In the genomic region with DNA sequence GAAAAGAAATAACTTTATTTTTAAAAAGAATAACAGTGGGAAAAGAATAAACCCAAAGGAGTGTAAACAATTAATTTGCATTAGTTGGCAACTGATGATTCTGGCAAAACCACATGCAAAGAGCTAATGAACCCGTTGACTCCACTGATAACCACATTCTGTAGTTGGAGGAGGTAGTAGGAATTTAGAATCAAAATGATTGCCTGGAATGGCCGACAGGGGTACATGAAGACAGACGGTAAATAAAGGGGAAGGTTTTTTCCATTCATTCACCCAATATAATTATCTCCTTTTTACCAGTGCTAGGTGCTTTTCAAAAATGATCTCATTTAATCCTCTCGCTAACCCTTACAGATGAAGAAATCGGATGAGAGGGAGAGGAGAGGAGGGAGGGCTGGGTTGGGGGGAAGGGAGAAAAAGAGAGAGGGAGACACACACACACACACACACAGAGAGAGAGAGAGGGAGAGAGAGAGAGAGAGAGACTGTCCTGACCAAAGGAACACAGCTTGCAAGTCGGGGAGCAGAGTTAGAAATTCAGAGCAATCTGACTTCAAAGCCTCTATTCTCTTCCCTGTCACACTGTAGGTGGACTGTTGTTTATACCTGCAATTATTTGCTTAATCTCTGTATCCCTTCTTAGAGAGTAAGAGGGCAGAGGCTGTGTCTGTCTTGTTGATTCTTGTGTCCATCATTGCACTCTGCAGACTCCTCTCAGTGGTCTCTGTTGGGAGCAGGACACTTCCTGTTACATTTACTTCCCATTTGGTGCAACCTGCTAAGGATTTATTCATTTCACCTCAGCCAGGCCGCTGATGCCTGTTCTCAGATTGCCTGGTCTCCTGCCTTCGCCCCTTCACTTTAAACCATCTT, we compare ENCODE assay signal across 30 cellular contexts. TPM values are rescaled to one million over a fixed set of nuclear protein-coding genes. Genes with fewer than 3 reads are reported as not detected.
DNase-seq lines count a peak whose midpoint lies in the region; ATAC-seq, FAIRE-seq and TF ChIP-seq lines count a peak whose summit lies in the region.
"Had no signal": no experiment of that assay in that cellular context is flagged by ENCODE, and none has a peak within 500 bp of the region (broad histone marks: within the 10 kb centered on the region; RNA-seq: fewer than 3 reads in every experiment).

No MANE protein-coding gene starts in this region.

- no peak overlapping the region for H3K4me2 ChIP-seq in mesendoderm (ENCODE audit: low read length)

- H3K36me3 ChIP-seq in WERI-Rb-1 (no peaks in the 10 kb centered on the region), mesendoderm (ENCODE audit: control insufficient read depth, insufficient read depth, low read length) (no peaks in the 10 kb centered on the region)
- H3K36me3 ChIP-seq: heart right ventricle, Peyer's patch, tibial artery had no signal

- H3K23ac ChIP-seq in mesendoderm (ENCODE audit: low read length) = no peak overlapping the region

- no peak overlapping the region for H4K5ac ChIP-seq in mesendoderm (ENCODE audit: low read length)

- no peak for TF ChIP-seq CTCF in WERI-Rb-1 (IDR thresholded peaks at IDR 0.05; ENCODE audit: low read depth, low read length)

- H3K9me3 ChIP-seq in WERI-Rb-1 (ENCODE audit: severe bottlenecking) = no peaks in the 10 kb centered on the region
- H3K9me3 ChIP-seq: heart right ventricle, Peyer's patch, tibial artery had no signal

- no peak for FAIRE-seq in urothelium cell line (lab: Jason Lieb, UNC)
- FAIRE-seq: endometrium had no signal

- H2BK15ac ChIP-seq in mesendoderm (replicated peaks; ENCODE audit: low read depth) = no peak overlapping the region

- no peak overlapping the region for H3K18ac ChIP-seq in mesendoderm (ENCODE audit: low read length)

- H3K79me1 ChIP-seq in mesendoderm (ENCODE audit: low read length) = no peaks in the 10 kb centered on the region

- H3K56ac ChIP-seq in mesendoderm (ENCODE audit: low read length) = no peak overlapping the region

- H2BK120ac ChIP-seq in mesendoderm (ENCODE audit: low read depth, low read length) = no peak overlapping the region

- no peaks in the 10 kb centered on the region for H3K79me2 ChIP-seq in mesendoderm (ENCODE audit: control insufficient read depth, insufficient read depth, low read length)

- H3K27ac ChIP-seq in WERI-Rb-1 (peak overlapping the region; percentile 69), mesendoderm (ENCODE audit: low read depth, low read length) (no peak overlapping the region)
- H3K27ac ChIP-seq: heart right ventricle, Peyer's patch, tibial artery had no signal

- ATAC-seq in HG02884 (IDR thresholded peaks at IDR 0.05; ENCODE audit: unreplicated experiment) = no peak
- ATAC-seq in HG03565 (IDR thresholded peaks at IDR 0.05; ENCODE audit: unreplicated experiment) = no peak
- ATAC-seq: activated naive CD8-positive, alpha-beta T cell treated with anti-CD3 and anti-CD28 coated beads, Interleukin-2, amount 50 U/mL, for 24 hours; HCT116 had no signal

- no peaks in the 10 kb centered on the region for H3K4me1 ChIP-seq in mesendoderm (ENCODE audit: control insufficient read depth, low read depth, low read length)
- H3K4me1 ChIP-seq: Peyer's patch, tibial artery had no signal

- H3K4me3 ChIP-seq in WERI-Rb-1 (ENCODE audit: low read depth, low read length) (peak overlapping the region; percentile 21), mesendoderm (ENCODE audit: low read length) (no peak overlapping the region)
- H3K4me3 ChIP-seq: heart right ventricle, Peyer's patch, tibial artery had no signal

- no peak overlapping the region for H3K4ac ChIP-seq in mesendoderm (ENCODE audit: low read depth, low read length)

- peak; percentile 54 for DNase-seq in D341Med (ENCODE audit: low spot score)
- DNase-seq in KBM-7 = peak; percentile 40
- DNase-seq in WERI-Rb-1 = peak; percentile 61
- peak; percentile 42 for DNase-seq in mesendoderm
- DNase-seq in urothelium cell line (ENCODE audit: low spot score) = no peak
- DNase-seq: activated CD4-positive, alpha-beta memory T cell treated with anti-CD3 and anti-CD28 coated beads, Interleukin-2, amount 10 ng/mL, durations not matched to agents 7 days and 5 days; activated CD8-positive, alpha-beta memory T cell treated with anti-CD3 and anti-CD28 coated beads, Interleukin-2, amount 50 U/mL, for 4 hours; activated naive CD4-positive, alpha-beta T cell; activated naive CD8-positive, alpha-beta T cell treated with anti-CD3 and anti-CD28 coated beads, Interleukin-2, amount 50 U/mL, for 24 hours; cerebellar nuclear complex; COR-L47; DMS79 treated with DMSO at 0.1 percent for 48 hours; foreskin melanocyte; heart right ventricle; KG1; MM.1S; NCI-H1694 treated with DMSO at 0.1 percent for 48 hours; NCI-H2171 treated with DMSO at 0.1 percent for 48 hours; nucleus accumbens; Peyer's patch; SHP77 treated with DMSO at 0.1 percent for 48 hours; stimulated activated CD4-positive, alpha-beta T cell treated with anti-CD3 and anti-CD28 coated beads, Interleukin-4, amount 100 ng/mL, for 24 hours; T-helper 2 cell; tibial artery had no signal

- H2BK5ac ChIP-seq in mesendoderm (ENCODE audit: low read length) = no peak overlapping the region

- no peak overlapping the region for H3K9ac ChIP-seq in mesendoderm (ENCODE audit: low read length)

- no peak overlapping the region for H4K8ac ChIP-seq in mesendoderm (ENCODE audit: low read depth, low read length)

- no peak overlapping the region for H2AK5ac ChIP-seq in mesendoderm (ENCODE audit: low read length)

- H3K27me3 ChIP-seq in WERI-Rb-1 (ENCODE audit: insufficient read depth, low read depth, severe bottlenecking) (no peaks in the 10 kb centered on the region), mesendoderm (ENCODE audit: insufficient read depth, low read length, poor library complexity) (no peaks in the 10 kb centered on the region)
- H3K27me3 ChIP-seq: heart right ventricle, Peyer's patch had no signal

- WGBS in mesendoderm (ENCODE audit: extremely low coverage, insufficient coverage, low lambda C conversion rate) = no CpG with 5 or more reads among the region's 8 CpGs

- in situ Hi-C loops in KBM-7 (cut with MboI; ENCODE audit: low pct_unique_long_range_greater_than_20kb, low sequenced_read_pairs) = loop anchor here (25.0 kb wide), 1 partner anchor 395 kb away; a partner anchor contains a TSS

RNA-seq across cellular contexts. Expression of a gene that starts 18.7 kb away (rescaled TPM):
- 0.86 TPM for polyA plus RNA-seq in mesendoderm (2013, experiment 1 of 2)
- 1.0 TPM for polyA plus RNA-seq in mesendoderm (2013, experiment 2 of 2)
- polyA plus RNA-seq: AG04450, BJ had no signal

RNA-seq across cellular contexts. Expression of a gene that starts 19.2 kb away (rescaled TPM):
- 160 TPM for polyA plus RNA-seq in mesendoderm (2013, experiment 1 of 2)
- polyA plus RNA-seq in mesendoderm (2013, experiment 2 of 2) = 159 TPM
